In genomic region chr3:150388468-150389418, GRCh38 we compare ENCODE assay signal across 18 cellular contexts. TPM values are rescaled to one million over a fixed set of nuclear protein-coding genes. Genes with fewer than 3 reads are reported as not detected.
A peak's percentile ranks its signal among the peaks of the same experiment; 100 is the strongest.
DNase-seq lines count a peak whose midpoint lies in the region; ATAC-seq and TF ChIP-seq lines count a peak whose summit lies in the region.
"Had no signal": no experiment of that assay in that cellular context is flagged by ENCODE, and none has a peak within 500 bp of the region (broad histone marks: within the 10 kb centered on the region; RNA-seq: fewer than 3 reads in every experiment).

No MANE protein-coding gene starts in this region.

- H2BK12ac ChIP-seq in mesenchymal stem cell (ENCODE audit: low read length in 2 of 2): no peak overlapping the region

- H4K91ac ChIP-seq in IMR-90 (ENCODE audit: insufficient read depth, low read depth, low read length): no peak overlapping the region
- no peak overlapping the region for H4K91ac ChIP-seq in mesenchymal stem cell (ENCODE audit: low read length)

- H3K9me1 ChIP-seq in IMR-90 (ENCODE audit: insufficient read depth, low read length): peaks cover 8% of the 10 kb centered on the region

- H4K5ac ChIP-seq in IMR-90 (ENCODE audit: low read depth, low read length): no peak overlapping the region

- H3K27ac Mint-ChIP-seq in chondrocyte (ENCODE audit: unreplicated experiment): peak overlapping the region; percentile 75
- no peak overlapping the region for H3K27ac Mint-ChIP-seq in glutamatergic neuron (ENCODE audit: unreplicated experiment)

- WGBS in IMR-90 (ENCODE audit: extremely low coverage in 2 of 2, insufficient read length in 1 of 2), 2 experiments: no CpG with 5 or more reads among the region's 5 CpGs
- WGBS in mesenchymal stem cell: 94% methylated on average over 3 of the region's 5 CpGs
- WGBS in esophagus squamous epithelium, 2 donors: 74 to 83% methylated on average over 5 of the region's 5 CpGs

- H3K14ac ChIP-seq in IMR-90 (replicated peaks; ENCODE audit: low read depth, low read length) (no peak overlapping the region), mesenchymal stem cell (ENCODE audit: low read length in 2 of 2) (no peak overlapping the region)

- TF ChIP-seq CTCF in IMR-90 (conservative IDR thresholded peaks at IDR 0.05; ENCODE audit: low read depth, low read length): no peak
- no peak for TF ChIP-seq CTCF in chondrocyte (IDR thresholded peaks at IDR 0.05)
- no peak for TF ChIP-seq CTCF in glutamatergic neuron (IDR thresholded peaks at IDR 0.05; ENCODE audit: partially characterized antibody, unreplicated experiment)
- TF ChIP-seq CTCF in esophagus squamous epithelium (IDR thresholded peaks at IDR 0.05): no peak

- H3K4me3 ChIP-seq in IMR-90 (ENCODE audit: insufficient read depth, low read depth, low read length) (no peak overlapping the region), mesenchymal stem cell (ENCODE audit: insufficient read depth in 1 of 2, low read depth in 1 of 2, low read length in 2 of 2) (no peak overlapping the region), esophagus squamous epithelium (no peak overlapping the region)
- H3K4me3 ChIP-seq: BLaER1 treated with 17β-estradiol and CSF1 and Interleukin-3, amounts not matched to agents 10 nM and 100 nM; SJSA1 had no signal

- H3K27me3 Mint-ChIP-seq in chondrocyte (ENCODE audit: low read depth) (no peaks in the 10 kb centered on the region), glutamatergic neuron (ENCODE audit: unreplicated experiment) (peaks cover 1% of the 10 kb centered on the region)
- H3K27me3 Mint-ChIP-seq: CD8-positive, alpha-beta memory T cell had no signal

- no peaks in the 10 kb centered on the region for H3K9me3 Mint-ChIP-seq in chondrocyte (ENCODE audit: low read depth)
- no peaks in the 10 kb centered on the region for H3K9me3 Mint-ChIP-seq in glutamatergic neuron (ENCODE audit: unreplicated experiment)
- H3K9me3 Mint-ChIP-seq: CD8-positive, alpha-beta memory T cell had no signal

- H2BK20ac ChIP-seq in IMR-90 (ENCODE audit: low read depth, low read length): no peak overlapping the region

- H2AFZ ChIP-seq in IMR-90 (replicated peaks; ENCODE audit: low read length, poor library complexity) (no peak overlapping the region), mesenchymal stem cell (ENCODE audit: low read depth, low read length) (no peak overlapping the region)

- no TSS peak for BruUV-seq in IMR-90 (replicated peaks; lab: Mats Ljungman, UMichigan)

- peak; percentile 17 for DNase-seq in AG20443 (ENCODE audit: low spot score)
- no peak for DNase-seq in IMR-90
- DNase-seq in chondrocyte (ENCODE audit: low spot score): no peak
- DNase-seq in mesenchymal stem cell: no peak
- no peak for DNase-seq in glutamatergic neuron
- no peak for DNase-seq in NCI-H1436 (lab: John Stamatoyannopoulos, UW)
- no peak for DNase-seq in esophagus squamous epithelium (lab: John Stamatoyannopoulos, UW)
- DNase-seq in NCI-H2029 (lab: John Stamatoyannopoulos, UW): no peak
- DNase-seq: CD8-positive, alpha-beta memory T cell; DND-41; GOT3; KG1; NCI-H1092 treated with DMSO at 0.1 percent for 48 hours; NCI-H1694; NCI-H446 treated with DMSO at 0.1 percent for 48 hours; RPMI8226 had no signal

- intact Hi-C loops in IMR-90 (cut with micrococcal nuclease) (no loop called here), esophagus squamous epithelium (cut with DNase I) (no loop called here)

- in situ Hi-C loops in IMR-90 (cut with MboI; ENCODE audit: low sequenced_read_pairs): no loop called here

- H3K36me3 ChIP-seq in IMR-90 (ENCODE audit: control insufficient read depth, insufficient read depth, low read length): no peaks in the 10 kb centered on the region
- no peaks in the 10 kb centered on the region for H3K36me3 ChIP-seq in mesenchymal stem cell (ENCODE audit: control insufficient read depth in 1 of 2, insufficient read depth in 2 of 2, low read depth in 1 of 2, low read length in 2 of 2)
- no peaks in the 10 kb centered on the region for H3K36me3 ChIP-seq in esophagus squamous epithelium
- H3K36me3 ChIP-seq: BLaER1 treated with 17β-estradiol and CSF1 and Interleukin-3, amounts not matched to agents 10 nM and 100 nM; SJSA1 had no signal

- POLR2A ChIA-PET in IMR-90 (lab: Charles Lee; ENCODE audit: unreplicated experiment): no interaction called here

- no peak overlapping the region for H3K4ac ChIP-seq in IMR-90 (ENCODE audit: low read depth, low read length)
- no peak overlapping the region for H3K4ac ChIP-seq in mesenchymal stem cell (ENCODE audit: low read depth in 1 of 2, low read length in 2 of 2)

- H3K56ac ChIP-seq in IMR-90 (ENCODE audit: extremely low read depth, insufficient read depth, low read length): no peak overlapping the region

- H4K8ac ChIP-seq in IMR-90 (ENCODE audit: low read depth in 2 of 2, low read length in 2 of 2) (no peak overlapping the region), mesenchymal stem cell (ENCODE audit: low read length) (no peak overlapping the region)

- H2BK5ac ChIP-seq in IMR-90 (ENCODE audit: low read depth, low read length, poor library complexity, severe bottlenecking) (no peak overlapping the region), mesenchymal stem cell (ENCODE audit: low read depth, low read length, poor library complexity, severe bottlenecking) (peak overlapping the region; percentile 14)

- H3K23ac ChIP-seq in IMR-90 (ENCODE audit: low read depth, low read length) (peak overlapping the region; percentile 24; the same call in 1 of the 2 replicates), mesenchymal stem cell (ENCODE audit: low read length in 2 of 2) (no peak overlapping the region)

- H2AK5ac ChIP-seq in IMR-90 (ENCODE audit: low read depth, low read length) (no peak overlapping the region), mesenchymal stem cell (ENCODE audit: low read length, severe bottlenecking) (no peak overlapping the region)

- H3K9me3 ChIP-seq in IMR-90 (ENCODE audit: control insufficient read depth, insufficient read depth, low read length): no peaks in the 10 kb centered on the region
- H3K9me3 ChIP-seq in mesenchymal stem cell (ENCODE audit: control insufficient read depth, low read length): no peaks in the 10 kb centered on the region
- H3K9me3 ChIP-seq in esophagus squamous epithelium: no peaks in the 10 kb centered on the region
- H3K9me3 ChIP-seq: BLaER1 treated with 17β-estradiol and CSF1 and Interleukin-3, amounts not matched to agents 10 nM and 100 nM; SJSA1 had no signal

- H3K18ac ChIP-seq in IMR-90 (ENCODE audit: low read depth, low read length): no peak overlapping the region
- no peak overlapping the region for H3K18ac ChIP-seq in mesenchymal stem cell (ENCODE audit: low read depth in 1 of 2, low read length in 2 of 2)

- no peaks in the 10 kb centered on the region; the same call in 1 of the 2 replicates for H3K4me1 ChIP-seq in IMR-90 (ENCODE audit: control insufficient read depth, insufficient read depth, low read length)
- H3K4me1 ChIP-seq in mesenchymal stem cell (ENCODE audit: control insufficient read depth, insufficient read depth, low read depth, low read length): peaks cover 5% of the 10 kb centered on the region
- no peaks in the 10 kb centered on the region for H3K4me1 ChIP-seq in esophagus squamous epithelium

- H3K27me3 ChIP-seq in IMR-90 (ENCODE audit: control insufficient read depth, insufficient read depth, low read length) (no peaks in the 10 kb centered on the region), mesenchymal stem cell (ENCODE audit: control insufficient read depth in 1 of 2, insufficient read depth in 1 of 2, low read length in 2 of 2) (no peaks in the 10 kb centered on the region), esophagus squamous epithelium (no peaks in the 10 kb centered on the region)
- H3K27me3 ChIP-seq: BLaER1 treated with 17β-estradiol and CSF1 and Interleukin-3, amounts not matched to agents 10 nM and 100 nM; SJSA1 had no signal

- H3K4me2 ChIP-seq in IMR-90 (ENCODE audit: low read depth, low read length) (no peak overlapping the region), mesenchymal stem cell (ENCODE audit: low read length, poor library complexity, severe bottlenecking) (no peak overlapping the region)

- no peak overlapping the region for H3K27ac ChIP-seq in IMR-90 (ENCODE audit: insufficient read depth, low read length)
- H3K27ac ChIP-seq in mesenchymal stem cell (ENCODE audit: low read length, poor library complexity, severe bottlenecking): peak overlapping the region; percentile 84
- H3K27ac ChIP-seq in esophagus squamous epithelium: no peak overlapping the region
- H3K27ac ChIP-seq: BLaER1 treated with 17β-estradiol and CSF1 and Interleukin-3, amounts not matched to agents 10 nM and 100 nM; SJSA1 had no signal

- H3K79me1 ChIP-seq in IMR-90 (ENCODE audit: low read depth in 1 of 2, low read length in 2 of 2): peaks cover 0 to 3% of the 10 kb centered on the region in 2 experiments; a peak in 1 of 4 replicates
- H3K79me1 ChIP-seq in mesenchymal stem cell (replicated peaks; ENCODE audit: low read length, poor library complexity, severe bottlenecking): no peaks in the 10 kb centered on the region

- H2BK120ac ChIP-seq in IMR-90 (ENCODE audit: low read depth, low read length) (no peak overlapping the region), mesenchymal stem cell (ENCODE audit: low read depth, low read length) (no peak overlapping the region)

- TF ChIP-seq RAD21 in IMR-90 (IDR thresholded peaks at IDR 0.05; ENCODE audit: low read length): no peak

- CTCF ChIA-PET in IMR-90 (lab: Yijun Ruan, JAX): no interaction called here

- TF ChIP-seq POLR2A in IMR-90 (IDR thresholded peaks at IDR 0.05; ENCODE audit: low read depth, low read length): no peak
- TF ChIP-seq POLR2A in esophagus squamous epithelium (IDR thresholded peaks at IDR 0.05): no peak

- no peak overlapping the region for H3K9ac ChIP-seq in IMR-90 (ENCODE audit: low read depth, low read length)
- no peak overlapping the region for H3K9ac ChIP-seq in mesenchymal stem cell (ENCODE audit: low read length)
- H3K9ac ChIP-seq: BLaER1 treated with 17β-estradiol and CSF1 and Interleukin-3, amounts not matched to agents 10 nM and 100 nM had no signal

- H3K4me1 Mint-ChIP-seq in chondrocyte (ENCODE audit: low read depth): peaks cover 25% of the 10 kb centered on the region
- H3K4me1 Mint-ChIP-seq in glutamatergic neuron (ENCODE audit: low read depth, unreplicated experiment): peaks cover 6% of the 10 kb centered on the region

- ATAC-seq in IMR-90 (ENCODE audit: low read depth): no peak

- H3K4me3 Mint-ChIP-seq in chondrocyte (ENCODE audit: unreplicated experiment): no peak overlapping the region
- no peak overlapping the region for H3K4me3 Mint-ChIP-seq in glutamatergic neuron (ENCODE audit: unreplicated experiment)
- H3K4me3 Mint-ChIP-seq: CD8-positive, alpha-beta memory T cell had no signal

- dilution Hi-C loops in IMR-90 (cut with HindIII; ENCODE audit: low sequenced_read_pairs, unreplicated experiment): no loop called here

- H2AK9ac ChIP-seq in IMR-90 (replicated peaks; ENCODE audit: low read depth, low read length, poor library complexity): no peak overlapping the region

- H4K20me1 ChIP-seq in IMR-90 (ENCODE audit: insufficient read depth, low read length): no peaks in the 10 kb centered on the region
- H4K20me1 ChIP-seq: BLaER1 treated with 17β-estradiol and CSF1 and Interleukin-3, amounts not matched to agents 10 nM and 100 nM had no signal

- H3K36me3 Mint-ChIP-seq in chondrocyte (ENCODE audit: low read depth) (peaks cover 3% of the 10 kb centered on the region), glutamatergic neuron (ENCODE audit: unreplicated experiment) (no peaks in the 10 kb centered on the region)
- H3K36me3 Mint-ChIP-seq: CD8-positive, alpha-beta memory T cell had no signal

- no peak overlapping the region for H2BK15ac ChIP-seq in IMR-90 (ENCODE audit: low read depth, low read length)
- peak overlapping the region; percentile 84 for H2BK15ac ChIP-seq in mesenchymal stem cell (ENCODE audit: low read depth, poor library complexity, severe bottlenecking)

RNA-seq across cellular contexts. Expression of gene TSC22D2, which starts 19.4 kb away (rescaled TPM):
- 12.2 and 15.8 TPM in 2 replicates for total RNA-seq in IMR-90 (2012; rRNA removed)
- 16.7 and 20.5 TPM in 2 replicates for polyA plus RNA-seq in IMR-90 (2012; rRNA removed)
- polyA plus RNA-seq in IMR-90 (2012; cell fraction: cytosol; rRNA removed): 6.3 and 8.5 TPM in 2 replicates
- 8.2 and 33.9 TPM in 2 replicates for polyA plus RNA-seq in IMR-90 (2012; cell fraction: nucleus; rRNA removed; ENCODE audit: low replicate concordance)
- total RNA-seq in chondrocyte: 39.8 to 48.2 TPM (median 42.9 TPM) in 3 replicates
- polyA plus RNA-seq in mesenchymal stem cell (2013, experiment 1 of 2): 29.1 TPM
- 29.3 TPM for polyA plus RNA-seq in mesenchymal stem cell (2013, experiment 2 of 2)
- total RNA-seq in glutamatergic neuron (ENCODE audit: unreplicated experiment): 87.3 TPM
- total RNA-seq in esophagus squamous epithelium: 10 to 100 TPM in 3 of 4 donors, 1 to 10 TPM in 1; 8.5 to 20.0 (median 15.2) TPM
